ENCODE assay signal across 17 cellular contexts in genomic region chr13:73948848-73949529, GRCh38.
A peak's percentile ranks its signal among the peaks of the same experiment; 100 is the strongest.
DNase-seq lines count a peak whose midpoint lies in the region; ATAC-seq, FAIRE-seq and TF ChIP-seq lines count a peak whose summit lies in the region.
"Had no signal": no experiment of that assay in that cellular context is flagged by ENCODE, and none has a peak within 500 bp of the region (broad histone marks: within the 10 kb centered on the region; RNA-seq: fewer than 3 reads in every experiment).

No MANE protein-coding gene starts in this region.

- H2AFZ ChIP-seq in GM23338, result no peak overlapping the region

- H3K4me1 ChIP-seq in right lobe of liver (no peaks in the 10 kb centered on the region), vagina (peaks cover 5% of the 10 kb centered on the region), GM23338 (ENCODE audit: insufficient read depth) (peaks cover 4% of the 10 kb centered on the region; the same call in 1 of the 2 replicates)

- TF ChIP-seq POLR2A in GM12892 (IDR thresholded peaks at IDR 0.05; ENCODE audit: low read depth, low read length) (no peak), right lobe of liver (IDR thresholded peaks at IDR 0.05) (no peak), vagina (IDR thresholded peaks at IDR 0.05) (no peak)

- H3K4me1 Mint-ChIP-seq in activated naive CD8-positive, alpha-beta T cell (ENCODE audit: low read depth), result peaks cover 84% of the 10 kb centered on the region
- H3K4me1 Mint-ChIP-seq in GM23338, result peaks cover 15% of the 10 kb centered on the region; the same call in 2 of the 3 replicates

- H3K9me3 ChIP-seq in right lobe of liver (no peaks in the 10 kb centered on the region), vagina (no peaks in the 10 kb centered on the region)

- no peaks in the 10 kb centered on the region for H3K27me3 ChIP-seq in right lobe of liver
- no peaks in the 10 kb centered on the region for H3K27me3 ChIP-seq in vagina
- no peaks in the 10 kb centered on the region for H3K27me3 ChIP-seq in GM23338 (ENCODE audit: insufficient read depth)

- peaks cover 11% of the 10 kb centered on the region for H3K36me3 Mint-ChIP-seq in activated naive CD8-positive, alpha-beta T cell
- H3K36me3 Mint-ChIP-seq in GM23338 (ENCODE audit: low read depth), result no peaks in the 10 kb centered on the region

- peak; percentile 73 for FAIRE-seq in GM12892 (lab: Jason Lieb, UNC)
- FAIRE-seq: RCC 7860 had no signal

- ATAC-seq in GM19035 (IDR thresholded peaks at IDR 0.05; ENCODE audit: unreplicated experiment), result peak; percentile 51
- peak; percentile 56 for ATAC-seq in HG02884 (IDR thresholded peaks at IDR 0.05; ENCODE audit: unreplicated experiment)
- no peak for ATAC-seq in HG02678 (IDR thresholded peaks at IDR 0.05; ENCODE audit: unreplicated experiment)
- no peak for ATAC-seq in right lobe of liver
- no peak for ATAC-seq in GM23338
- ATAC-seq: left cardiac atrium, sciatic nerve had no signal

- no peaks in the 10 kb centered on the region for H3K27me3 Mint-ChIP-seq in activated naive CD8-positive, alpha-beta T cell
- H3K27me3 Mint-ChIP-seq in GM23338 (ENCODE audit: insufficient read depth, low read depth, poor library complexity), result no peaks in the 10 kb centered on the region
- H3K27me3 Mint-ChIP-seq: activated naive CD8-positive, alpha-beta T cell treated with anti-CD3 and anti-CD28 coated beads, Interleukin-2, amount 10 ng/mL, durations not matched to agents 7 days and 5 days had no signal

- H3K27ac Mint-ChIP-seq in activated naive CD8-positive, alpha-beta T cell, result peak overlapping the region; percentile 54
- H3K27ac Mint-ChIP-seq in GM23338, result no peak overlapping the region
- H3K27ac Mint-ChIP-seq: activated naive CD8-positive, alpha-beta T cell treated with anti-CD3 and anti-CD28 coated beads, Interleukin-2, amount 10 ng/mL, durations not matched to agents 7 days and 5 days had no signal

- intact Hi-C loops in right lobe of liver (cut with DNase I) (no loop called here), vagina (cut with DNase I) (no loop called here)

- H3K4me2 ChIP-seq in GM23338, result no peak overlapping the region

- TF ChIP-seq CTCF in right lobe of liver (IDR thresholded peaks at IDR 0.05) (no peak), vagina (IDR thresholded peaks at IDR 0.05) (no peak), GM23338 (conservative IDR thresholded peaks at IDR 0.05; ENCODE audit: low read depth in 2 of 2) (no peak)

- no peaks in the 10 kb centered on the region for H3F3A ChIP-seq in GM23338 (replicated peaks; ENCODE audit: low read depth)

- no peaks in the 10 kb centered on the region for H4K20me1 ChIP-seq in GM23338 (replicated peaks; ENCODE audit: insufficient read depth)

- H3K9me2 ChIP-seq in GM23338 (ENCODE audit: insufficient read depth), result no peaks in the 10 kb centered on the region

- 36% methylated on average over 1 of the region's 1 CpG for WGBS in right lobe of liver (ENCODE audit: insufficient coverage, low coverage, low lambda C conversion rate, missing lambda C conversion rate)

- H3K36me3 ChIP-seq in right lobe of liver (no peaks in the 10 kb centered on the region), vagina (no peaks in the 10 kb centered on the region), GM23338 (ENCODE audit: insufficient read depth) (no peaks in the 10 kb centered on the region)

- H3K79me2 ChIP-seq in GM23338 (replicated peaks; ENCODE audit: insufficient read depth), result no peaks in the 10 kb centered on the region

- H3K9me3 Mint-ChIP-seq in activated naive CD8-positive, alpha-beta T cell (ENCODE audit: low read depth), result no peaks in the 10 kb centered on the region
- no peaks in the 10 kb centered on the region for H3K9me3 Mint-ChIP-seq in GM23338
- H3K9me3 Mint-ChIP-seq: activated naive CD8-positive, alpha-beta T cell treated with anti-CD3 and anti-CD28 coated beads, Interleukin-2, amount 10 ng/mL, durations not matched to agents 7 days and 5 days; nephron had no signal

- DNase-seq in GM12892 (ENCODE audit: insufficient read length), result no peak
- DNase-seq in right lobe of liver, result no peak
- no peak for DNase-seq in vagina (ENCODE audit: extremely low spot score in 2 of 2)
- DNase-seq in GM23338 (ENCODE audit: low spot score), result no peak
- DNase-seq: activated CD4-positive, alpha-beta T cell treated with anti-CD3 and anti-CD28 coated beads, Interleukin-2, amount 50 U/mL, for 48 hours; activated naive CD8-positive, alpha-beta T cell treated with anti-CD3 and anti-CD28 coated beads, Interleukin-2, amount 10 ng/mL, durations not matched to agents 7 days and 5 days; DND-41; head of caudate nucleus; left cardiac atrium; NCI-H446 had no signal

- H3K4me3 ChIP-seq in right lobe of liver (no peak overlapping the region), vagina (no peak overlapping the region), GM23338 (no peak overlapping the region)

- no peak overlapping the region for H3K4me3 Mint-ChIP-seq in activated naive CD8-positive, alpha-beta T cell
- no peak overlapping the region for H3K4me3 Mint-ChIP-seq in GM23338
- H3K4me3 Mint-ChIP-seq: activated naive CD8-positive, alpha-beta T cell treated with anti-CD3 and anti-CD28 coated beads, Interleukin-2, amount 10 ng/mL, durations not matched to agents 7 days and 5 days; nephron had no signal

- H3K27ac ChIP-seq in right lobe of liver, result no peak overlapping the region
- no peak overlapping the region for H3K27ac ChIP-seq in vagina
- H3K27ac ChIP-seq in GM23338 (ENCODE audit: low read depth), result no peak overlapping the region

TF ChIP-seq in GM23338, 12 proteins besides CTCF, POLR2A, EP300 and RAD21:
- no peak for TF ChIP-seq EZH2phosphoT487 (IDR thresholded peaks at IDR 0.05; ENCODE audit: unreplicated experiment)
- no peak for TF ChIP-seq JUNB (IDR thresholded peaks at IDR 0.05; ENCODE audit: unreplicated experiment)
- TF ChIP-seq ZNF331 (CRISPR knock-in tag; IDR thresholded peaks at IDR 0.05; ENCODE audit: low read depth), result no peak

Comparison
In these comparisons a context has a peak if more than half of its experiments do, and no peak if none do; other contexts are left out.
1. ATAC-seq: peak in GM19035 (single experiment) and HG02884 (single experiment); none in HG02678 (single experiment), right lobe of liver (0 of 4) and GM23338 (single experiment).